9 cellular contexts compared by ENCODE assay signal in genomic region chr1:39214021-39214713, GRCh38. TPM values are rescaled to one million over a fixed set of nuclear protein-coding genes. Genes with fewer than 3 reads are reported as not detected.
DNase-seq lines count a peak whose midpoint lies in the region; ATAC-seq, FAIRE-seq and TF ChIP-seq lines count a peak whose summit lies in the region.
"Had no signal": no experiment of that assay in that cellular context is flagged by ENCODE, and none has a peak within 500 bp of the region (broad histone marks: within the 10 kb centered on the region; RNA-seq: fewer than 3 reads in every experiment).

No MANE protein-coding gene starts in this region.

- peaks cover 19% of the 10 kb centered on the region for H3K36me3 Mint-ChIP-seq in activated naive CD8-positive, alpha-beta T cell treated with anti-CD3 and anti-CD28 coated beads, Interleukin-2, amount 50 U/mL, for 24 hours (ENCODE audit: low read depth)

- ATAC-seq in activated naive CD8-positive, alpha-beta T cell treated with anti-CD3 and anti-CD28 coated beads, Interleukin-2, amount 50 U/mL, for 24 hours, result no peak
- ATAC-seq in HG03097 (IDR thresholded peaks at IDR 0.05; ENCODE audit: low FRiP score, unreplicated experiment), result no peak

- H3K27me3 ChIP-seq in HL-60 (ENCODE audit: insufficient read depth, poor library complexity, severe bottlenecking) (no peaks in the 10 kb centered on the region), skeletal muscle satellite cell (ENCODE audit: control insufficient read depth, insufficient read depth, low read length) (no peaks in the 10 kb centered on the region)

- DNase-seq in HL-60 (ENCODE audit: low read depth in 1 of 2, low spot score in 1 of 2), result no peak
- DNase-seq in activated naive CD8-positive, alpha-beta T cell treated with anti-CD3 and anti-CD28 coated beads, Interleukin-2, amount 50 U/mL, for 24 hours, result no peak
- peak in 28 of 51 donors; percentile 23 to 84 (median 42) for DNase-seq in hypothalamus (lab: John Stamatoyannopoulos, UW)
- no peak for DNase-seq in HTR-8/SVneo (ENCODE audit: insufficient read length, low spot score)
- DNase-seq in GM12891 (ENCODE audit: insufficient read length, low spot score), result no peak
- no peak for DNase-seq in GDM1 (lab: John Stamatoyannopoulos, UW)

- H3K4me3 Mint-ChIP-seq in activated naive CD8-positive, alpha-beta T cell treated with anti-CD3 and anti-CD28 coated beads, Interleukin-2, amount 50 U/mL, for 24 hours, result no peak overlapping the region

- peaks cover 57% of the 10 kb centered on the region for H3K4me1 Mint-ChIP-seq in activated naive CD8-positive, alpha-beta T cell treated with anti-CD3 and anti-CD28 coated beads, Interleukin-2, amount 50 U/mL, for 24 hours

- no peak for FAIRE-seq in HTR-8/SVneo (lab: Jason Lieb, UNC)
- FAIRE-seq in GM12891 (lab: Jason Lieb, UNC), result no peak

- H3K9me3 ChIP-seq in skeletal muscle satellite cell (replicated peaks; ENCODE audit: low read length), result no peaks in the 10 kb centered on the region

- H3K4me3 ChIP-seq in HL-60 (replicated peaks; ENCODE audit: insufficient read depth, low read length) (no peak overlapping the region), skeletal muscle satellite cell (ENCODE audit: low read length) (no peak overlapping the region)

- peak overlapping the region; percentile 45 for H3K4me2 ChIP-seq in skeletal muscle satellite cell (ENCODE audit: low read length)

- H3K27me3 Mint-ChIP-seq in activated naive CD8-positive, alpha-beta T cell treated with anti-CD3 and anti-CD28 coated beads, Interleukin-2, amount 50 U/mL, for 24 hours, result no peaks in the 10 kb centered on the region

- H3K27ac Mint-ChIP-seq in activated naive CD8-positive, alpha-beta T cell treated with anti-CD3 and anti-CD28 coated beads, Interleukin-2, amount 50 U/mL, for 24 hours, result peak overlapping the region; percentile 95

- TF ChIP-seq POLR2A in GM12891 (IDR thresholded peaks at IDR 0.05; ENCODE audit: low read depth, low read length), result no peak

- H3K36me3 ChIP-seq in skeletal muscle satellite cell (ENCODE audit: insufficient read depth, low read length), result peaks cover 5% of the 10 kb centered on the region

- H3K9me3 Mint-ChIP-seq in activated naive CD8-positive, alpha-beta T cell treated with anti-CD3 and anti-CD28 coated beads, Interleukin-2, amount 50 U/mL, for 24 hours, result no peaks in the 10 kb centered on the region
- H3K9me3 Mint-ChIP-seq: activated naive CD4-positive, alpha-beta T cell treated with anti-CD3 and anti-CD28 coated beads, Interleukin-2, amount 50 U/mL, for 72 hours had no signal

- no peak for TF ChIP-seq CTCF in HL-60 (IDR thresholded peaks at IDR 0.05; ENCODE audit: insufficient read depth, low read length)

- peak overlapping the region; percentile 9 for H3K9ac ChIP-seq in skeletal muscle satellite cell (ENCODE audit: low read depth, low read length)

- H3K27ac ChIP-seq in HL-60 (replicated peaks), result peak overlapping the region; percentile 83

- peaks cover 26% of the 10 kb centered on the region for H3K4me1 ChIP-seq in skeletal muscle satellite cell (ENCODE audit: control insufficient read depth, insufficient read depth, low read length)

TF ChIP-seq in GM12891, 5 proteins besides CTCF, POLR2A, EP300 and RAD21:
- TF ChIP-seq PAX5 (IDR thresholded peaks at IDR 0.05; ENCODE audit: insufficient read depth, low read length, severe bottlenecking) (no peak), SPI1 (IDR thresholded peaks at IDR 0.05; ENCODE audit: low read depth, low read length) (no peak), TAF1 (IDR thresholded peaks at IDR 0.05; ENCODE audit: low read depth, low read length) (no peak), POU2F2 (IDR thresholded peaks at IDR 0.05; ENCODE audit: low read depth, low read length) (no peak), POLR2AphosphoS5 (IDR thresholded peaks at IDR 0.05; ENCODE audit: low read depth, low read length) (no peak)

RNA-seq across cellular contexts. Expression of gene MACF1, which starts 9.7 kb away (rescaled TPM):
- total RNA-seq in skeletal muscle satellite cell (2012; rRNA removed), result 124 and 151 TPM in 2 replicates
- polyA plus RNA-seq in GM12891 (2012; ENCODE audit: low read depth, missing spikeins), result 41.6 TPM

Comparison
In these comparisons a context has a peak if more than half of its experiments do, and no peak if none do; other contexts are left out.
1. DNase-seq: peak in hypothalamus (28 of 51); none in HL-60 (0 of 2), activated naive CD8-positive, alpha-beta T cell treated with anti-CD3 and anti-CD28 coated beads, Interleukin-2, amount 50 U/mL, for 24 hours (single experiment), HTR-8/SVneo (single experiment), GM12891 (single experiment) and GDM1 (single experiment).